1 cellular context compared by ENCODE assay signal in the genomic region with DNA sequence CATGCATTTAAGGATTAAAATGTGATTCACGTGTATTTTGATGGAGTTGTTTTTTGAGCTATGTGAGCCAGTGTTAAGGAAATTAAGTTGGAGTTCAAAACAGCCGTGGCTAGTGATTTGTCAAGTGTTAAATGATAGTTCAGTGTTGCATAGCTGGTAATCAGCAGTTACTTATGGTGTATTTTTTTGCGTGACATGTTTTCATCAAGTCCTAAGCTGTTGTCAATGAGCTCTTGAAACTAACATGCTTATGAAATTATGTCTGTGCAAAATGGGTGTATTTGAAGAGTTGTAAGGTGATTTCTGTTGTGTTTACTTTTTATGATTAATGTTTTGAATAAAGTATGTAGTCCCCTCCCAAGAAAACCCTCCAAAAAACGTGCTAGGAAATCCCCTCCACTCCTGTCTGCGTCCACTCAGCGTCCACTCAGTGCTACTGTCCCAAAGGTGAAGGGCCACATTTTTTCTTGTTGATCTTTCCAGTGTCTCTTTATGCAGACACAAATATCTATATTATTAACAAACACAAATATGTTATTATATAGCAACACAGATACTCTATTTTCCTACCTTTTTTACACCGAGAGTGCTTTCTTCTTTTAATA.
A peak's percentile ranks its signal among the peaks of the same experiment; 100 is the strongest.
TF ChIP-seq lines count a peak whose summit lies in the region.

No MANE protein-coding gene starts in this region.

TF ChIP-seq in HEK293, 187 proteins besides CTCF, POLR2A, EP300 and RAD21 (continued from another document):
- TF ChIP-seq, protein P1, sequence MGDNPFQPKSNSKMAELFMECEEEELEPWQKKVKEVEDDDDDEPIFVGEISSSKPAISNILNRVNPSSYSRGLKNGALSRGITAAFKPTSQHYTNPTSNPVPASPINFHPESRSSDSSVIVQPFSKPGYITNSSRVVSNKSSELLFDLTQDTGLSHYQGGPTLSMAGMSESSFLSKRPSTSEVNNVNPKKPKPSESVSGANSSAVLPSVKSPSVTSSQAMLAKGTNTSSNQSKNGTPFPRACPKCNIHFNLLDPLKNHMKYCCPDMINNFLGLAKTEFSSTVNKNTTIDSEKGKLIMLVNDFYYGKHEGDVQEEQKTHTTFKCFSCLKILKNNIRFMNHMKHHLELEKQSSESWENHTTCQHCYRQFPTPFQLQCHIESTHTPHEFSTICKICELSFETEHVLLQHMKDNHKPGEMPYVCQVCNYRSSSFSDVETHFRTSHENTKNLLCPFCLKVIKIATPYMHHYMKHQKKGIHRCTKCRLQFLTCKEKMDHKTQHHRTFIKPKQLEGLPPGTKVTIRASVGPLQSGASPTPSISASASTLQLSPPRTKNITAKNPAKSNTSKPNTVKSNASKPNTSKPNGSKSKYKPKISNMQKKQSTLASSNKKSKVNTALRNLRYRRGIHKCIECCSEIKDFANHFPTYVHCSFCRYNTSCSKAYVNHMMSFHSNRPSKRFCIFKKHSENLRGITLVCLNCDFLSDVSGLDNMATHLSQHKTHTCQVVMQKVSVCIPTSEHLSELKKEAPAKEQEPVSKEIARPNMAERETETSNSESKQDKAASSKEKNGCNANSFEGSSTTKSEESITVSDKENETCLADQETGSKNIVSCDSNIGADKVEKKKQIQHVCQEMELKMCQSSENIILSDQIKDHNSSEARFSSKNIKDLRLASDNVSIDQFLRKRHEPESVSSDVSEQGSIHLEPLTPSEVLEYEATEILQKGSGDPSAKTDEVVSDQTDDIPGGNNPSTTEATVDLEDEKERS (tag by site-specific recombination; IDR thresholded peaks at IDR 0.05) = no peak
- TF ChIP-seq ZNF211 (tag by site-specific recombination; IDR thresholded peaks at IDR 0.05; ENCODE audit: low read depth) (no peak), ZXDB (tag by site-specific recombination; IDR thresholded peaks at IDR 0.05) (no peak), ZNF133 (tag by site-specific recombination; IDR thresholded peaks at IDR 0.05) (no peak), SP7 (tag by site-specific recombination; IDR thresholded peaks at IDR 0.05) (peak; percentile 72; the same call in 1 of the 2 replicates), ZNF394 (tag by site-specific recombination; IDR thresholded peaks at IDR 0.05; ENCODE audit: borderline replicate concordance) (no peak), EGR2 (tag by site-specific recombination; IDR thresholded peaks at IDR 0.05; ENCODE audit: low read depth) (no peak), BCL11B (tag by site-specific recombination; IDR thresholded peaks at IDR 0.05; ENCODE audit: low read depth) (no peak)
- TF ChIP-seq, protein P2, sequence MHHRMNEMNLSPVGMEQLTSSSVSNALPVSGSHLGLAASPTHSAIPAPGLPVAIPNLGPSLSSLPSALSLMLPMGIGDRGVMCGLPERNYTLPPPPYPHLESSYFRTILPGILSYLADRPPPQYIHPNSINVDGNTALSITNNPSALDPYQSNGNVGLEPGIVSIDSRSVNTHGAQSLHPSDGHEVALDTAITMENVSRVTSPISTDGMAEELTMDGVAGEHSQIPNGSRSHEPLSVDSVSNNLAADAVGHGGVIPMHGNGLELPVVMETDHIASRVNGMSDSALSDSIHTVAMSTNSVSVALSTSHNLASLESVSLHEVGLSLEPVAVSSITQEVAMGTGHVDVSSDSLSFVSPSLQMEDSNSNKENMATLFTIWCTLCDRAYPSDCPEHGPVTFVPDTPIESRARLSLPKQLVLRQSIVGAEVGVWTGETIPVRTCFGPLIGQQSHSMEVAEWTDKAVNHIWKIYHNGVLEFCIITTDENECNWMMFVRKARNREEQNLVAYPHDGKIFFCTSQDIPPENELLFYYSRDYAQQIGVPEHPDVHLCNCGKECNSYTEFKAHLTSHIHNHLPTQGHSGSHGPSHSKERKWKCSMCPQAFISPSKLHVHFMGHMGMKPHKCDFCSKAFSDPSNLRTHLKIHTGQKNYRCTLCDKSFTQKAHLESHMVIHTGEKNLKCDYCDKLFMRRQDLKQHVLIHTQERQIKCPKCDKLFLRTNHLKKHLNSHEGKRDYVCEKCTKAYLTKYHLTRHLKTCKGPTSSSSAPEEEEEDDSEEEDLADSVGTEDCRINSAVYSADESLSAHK (tag by site-specific recombination; IDR thresholded peaks at IDR 0.05) = peak; percentile 77; the same call in 1 of the 2 replicates
- TF ChIP-seq, protein P3, sequence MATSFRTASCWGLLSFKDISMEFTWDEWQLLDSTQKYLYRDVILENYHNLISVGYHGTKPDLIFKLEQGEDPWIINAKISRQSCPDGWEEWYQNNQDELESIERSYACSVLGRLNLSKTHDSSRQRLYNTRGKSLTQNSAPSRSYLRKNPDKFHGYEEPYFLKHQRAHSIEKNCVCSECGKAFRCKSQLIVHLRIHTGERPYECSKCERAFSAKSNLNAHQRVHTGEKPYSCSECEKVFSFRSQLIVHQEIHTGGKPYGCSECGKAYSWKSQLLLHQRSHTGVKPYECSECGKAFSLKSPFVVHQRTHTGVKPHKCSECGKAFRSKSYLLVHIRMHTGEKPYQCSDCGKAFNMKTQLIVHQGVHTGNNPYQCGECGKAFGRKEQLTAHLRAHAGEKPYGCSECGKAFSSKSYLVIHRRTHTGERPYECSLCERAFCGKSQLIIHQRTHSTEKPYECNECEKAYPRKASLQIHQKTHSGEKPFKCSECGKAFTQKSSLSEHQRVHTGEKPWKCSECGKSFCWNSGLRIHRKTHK (tag by site-specific recombination; IDR thresholded peaks at IDR 0.05) = no peak
- TF ChIP-seq, protein P4, sequence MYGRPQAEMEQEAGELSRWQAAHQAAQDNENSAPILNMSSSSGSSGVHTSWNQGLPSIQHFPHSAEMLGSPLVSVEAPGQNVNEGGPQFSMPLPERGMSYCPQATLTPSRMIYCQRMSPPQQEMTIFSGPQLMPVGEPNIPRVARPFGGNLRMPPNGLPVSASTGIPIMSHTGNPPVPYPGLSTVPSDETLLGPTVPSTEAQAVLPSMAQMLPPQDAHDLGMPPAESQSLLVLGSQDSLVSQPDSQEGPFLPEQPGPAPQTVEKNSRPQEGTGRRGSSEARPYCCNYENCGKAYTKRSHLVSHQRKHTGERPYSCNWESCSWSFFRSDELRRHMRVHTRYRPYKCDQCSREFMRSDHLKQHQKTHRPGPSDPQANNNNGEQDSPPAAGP (tag by site-specific recombination; IDR thresholded peaks at IDR 0.05) = no peak
